Comparison of ENCODE assay signal across 18 cellular contexts in the genomic region with DNA sequence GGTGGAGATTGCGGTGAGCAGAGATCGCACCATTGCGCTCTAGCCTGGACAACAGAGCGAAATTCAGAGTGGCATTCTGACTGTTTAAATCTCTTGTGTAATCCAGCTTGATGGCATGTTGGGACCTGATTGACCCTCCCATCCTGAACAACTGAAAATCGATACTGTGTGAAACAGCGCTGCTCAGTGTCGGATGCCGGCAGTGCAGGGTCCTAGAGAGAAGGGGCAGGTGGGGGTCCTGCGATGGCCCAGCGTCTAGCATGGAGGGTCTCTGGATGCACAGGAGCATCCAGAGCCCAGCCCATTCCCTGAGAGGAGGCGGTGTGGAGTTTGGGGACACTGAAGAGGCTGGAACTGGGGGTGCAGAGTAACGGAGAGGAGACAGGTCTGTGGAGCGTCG. TPM values are rescaled to one million over a fixed set of nuclear protein-coding genes. Genes with fewer than 3 reads are reported as not detected.
A peak's percentile ranks its signal among the peaks of the same experiment; 100 is the strongest.
DNase-seq lines count a peak whose midpoint lies in the region; ATAC-seq, FAIRE-seq and TF ChIP-seq lines count a peak whose summit lies in the region.
"Had no signal": no experiment of that assay in that cellular context is flagged by ENCODE, and none has a peak within 500 bp of the region (broad histone marks: within the 10 kb centered on the region; RNA-seq: fewer than 3 reads in every experiment).

No MANE protein-coding gene starts in this region.

- H3K79me1 ChIP-seq in H1 (ENCODE audit: low read depth, low read length), result no peaks in the 10 kb centered on the region

- TF ChIP-seq CTCF in DND-41 (IDR thresholded peaks at IDR 0.05; ENCODE audit: borderline replicate concordance, extremely low read depth, low read length, poor library complexity, severe bottlenecking), result peak; percentile 18
- TF ChIP-seq CTCF in H1 (IDR thresholded peaks at IDR 0.05; ENCODE audit: control extremely low read depth in 1 of 3, insufficient read depth in 1 of 3, low read depth in 1 of 3, low read length in 3 of 3), result peak; percentile 58 to 71 (median 68)
- peak; percentile 63 for TF ChIP-seq CTCF in liver (IDR thresholded peaks at IDR 0.05; ENCODE audit: low read depth, low read length, missing input control)
- no peak for TF ChIP-seq CTCF in tibial nerve (IDR thresholded peaks at IDR 0.05)

- H3K4me1 ChIP-seq in DND-41 (ENCODE audit: insufficient read depth, low read length), result no peaks in the 10 kb centered on the region
- H3K4me1 ChIP-seq in H1 (replicated peaks in 1 of 4; ENCODE audit: control insufficient read depth in 3 of 4, insufficient read depth in 4 of 4, low read length in 3 of 4), result peaks cover 0 to 8% (median 3%) of the 10 kb centered on the region in 4 experiments; a peak in 2 of 7 replicates
- H3K4me1 ChIP-seq in liver (ENCODE audit: control insufficient read depth in 4 of 4, insufficient read depth in 4 of 4, low read length in 3 of 4), result peaks cover 0 to 5% (median 3%) of the 10 kb centered on the region in 4 donors
- no peaks in the 10 kb centered on the region for H3K4me1 ChIP-seq in tibial nerve
- H3K4me1 ChIP-seq: SJCRH30 had no signal

- H3K4me2 ChIP-seq in DND-41 (ENCODE audit: insufficient read depth, low read length) (no peak overlapping the region), H1 (ENCODE audit: insufficient read depth in 1 of 2, low read depth in 2 of 2, low read length in 2 of 2) (no peak overlapping the region)

- no peak overlapping the region for H4K5ac ChIP-seq in H1 (ENCODE audit: insufficient read length, low read depth, low read length)

- no peak overlapping the region for H4K8ac ChIP-seq in H1 (ENCODE audit: extremely low read depth, insufficient read depth, low read length)

- ATAC-seq in DND-41 (ENCODE audit: insufficient read depth, low read depth), result no peak
- no peak for ATAC-seq in HG03097 (IDR thresholded peaks at IDR 0.05; ENCODE audit: low FRiP score, unreplicated experiment)
- no peak for ATAC-seq in Right ventricle myocardium superior (ENCODE audit: poor library complexity)

- CTCF ChIA-PET in H1 (lab: Charles Lee; ENCODE audit: partially characterized antibody), result interaction anchor here (0.7 to 2.7 kb wide), 23 partner anchors 9 to 384 kb away, joined by 3 to 12 read pairs (median 4); partner anchors contain the start of gene AGT

- H2BK20ac ChIP-seq in H1 (ENCODE audit: low read length), result no peak overlapping the region

- H3K23ac ChIP-seq in H1 (ENCODE audit: insufficient read length), result no peak overlapping the region

- 86% methylated on average over 14 of the region's 14 CpGs; no CpG with 5 or more reads in 1 of the 2 experiments for WGBS in H1 (ENCODE audit: extremely low coverage in 1 of 2, insufficient coverage in 1 of 2, insufficient read length in 1 of 2, insufficient replicate concordance in 2 of 2, low coverage in 1 of 2, low lambda C conversion rate in 2 of 2, missing lambda C conversion rate in 1 of 2), 2 experiments
- WGBS in liver, result 72% methylated on average over 14 of the region's 14 CpGs
- 92 to 93% methylated on average over 14 of the region's 14 CpGs for WGBS in tibial nerve, 2 donors

- H3K27ac ChIP-seq in DND-41 (ENCODE audit: low read length) (no peak overlapping the region), H1 (ENCODE audit: low read depth, low read length) (no peak overlapping the region), liver (ENCODE audit: low read depth in 1 of 2, low read length in 2 of 2) (peak overlapping the region in 1 of 2 donors; percentile 0), tibial nerve (no peak overlapping the region)
- H3K27ac ChIP-seq: SJCRH30 had no signal

- H3K27me3 ChIP-seq in DND-41 (ENCODE audit: insufficient read depth, low read length, poor library complexity), result peaks cover 13% of the 10 kb centered on the region
- H3K27me3 ChIP-seq in H1 (replicated peaks in 1 of 4; ENCODE audit: control insufficient read depth in 3 of 4, extremely low read depth in 1 of 4, insufficient read depth in 3 of 4, low read length in 3 of 4), result no peaks in the 10 kb centered on the region
- no peaks in the 10 kb centered on the region for H3K27me3 ChIP-seq in liver (ENCODE audit: control insufficient read depth in 4 of 4, insufficient read depth in 4 of 4, low read length in 3 of 4)
- H3K27me3 ChIP-seq in tibial nerve, result no peaks in the 10 kb centered on the region
- H3K27me3 ChIP-seq: SJCRH30 had no signal

- H3K56ac ChIP-seq in H1 (replicated peaks; ENCODE audit: insufficient read length, low read depth, low read length), result no peak overlapping the region

- H4K20me1 ChIP-seq in DND-41 (ENCODE audit: insufficient read depth, low read length), result no peaks in the 10 kb centered on the region
- H4K20me1 ChIP-seq in H1 (replicated peaks in 1 of 2; ENCODE audit: control insufficient read depth in 1 of 2, insufficient read depth in 2 of 2, low read length in 2 of 2), result no peaks in the 10 kb centered on the region

- no peak overlapping the region for H4K91ac ChIP-seq in H1 (replicated peaks; ENCODE audit: insufficient read length, low read length)

- no peak overlapping the region for H2BK5ac ChIP-seq in H1 (ENCODE audit: low read depth, low read length)

- no peak for TF ChIP-seq EP300 in H1 (IDR thresholded peaks at IDR 0.05; ENCODE audit: borderline replicate concordance in 1 of 2, low read depth in 2 of 2, low read length in 2 of 2)
- TF ChIP-seq EP300 in tibial nerve (IDR thresholded peaks at IDR 0.05), result no peak

- H3K79me2 ChIP-seq in DND-41 (ENCODE audit: insufficient read depth, low read length) (no peaks in the 10 kb centered on the region), H1 (ENCODE audit: control insufficient read depth in 1 of 2, insufficient read depth in 2 of 2, low read length in 2 of 2) (no peaks in the 10 kb centered on the region)

- no peak overlapping the region for H3K4ac ChIP-seq in H1 (replicated peaks; ENCODE audit: insufficient read length, low read depth, low read length)

- POLR2A ChIA-PET in H1 (lab: Charles Lee; ENCODE audit: partially characterized antibody), result no interaction called here

- H3K9me3 ChIP-seq in DND-41 (ENCODE audit: insufficient read depth, low read length, severe bottlenecking) (no peaks in the 10 kb centered on the region), H1 (ENCODE audit: insufficient read depth in 2 of 2, low read depth in 1 of 2, low read length in 1 of 2) (no peaks in the 10 kb centered on the region), liver (ENCODE audit: control insufficient read depth in 4 of 4, low read length in 3 of 4) (no peaks in the 10 kb centered on the region), tibial nerve (no peaks in the 10 kb centered on the region)
- H3K9me3 ChIP-seq: SJCRH30 had no signal

- H3K9ac ChIP-seq in DND-41 (ENCODE audit: low read depth, low read length), result no peak overlapping the region
- H3K9ac ChIP-seq in H1 (replicated peaks in 1 of 4; ENCODE audit: extremely low read depth in 1 of 4, low read depth in 3 of 4, low read length in 3 of 4), result no peak overlapping the region
- H3K9ac ChIP-seq in liver (ENCODE audit: low read depth in 1 of 2, low read length in 2 of 2), result no peak overlapping the region

- DNase-seq in DND-41, result no peak
- peak; percentile 67 for DNase-seq in HuH-7 (ENCODE audit: low spot score)
- no peak for DNase-seq in H1 (ENCODE audit: low read depth in 1 of 2, low spot score in 2 of 2)
- DNase-seq in CD1c-positive myeloid dendritic cell (ENCODE audit: extremely low spot score), result no peak
- no peak for DNase-seq in Right ventricle myocardium superior
- no peak for DNase-seq in tibial nerve (ENCODE audit: low spot score in 2 of 2)
- DNase-seq: DMS79, NCI-H187, NCI-H69, OCI-M1, RPMI8226, SJCRH30 had no signal

- H3K36me3 ChIP-seq in DND-41 (ENCODE audit: insufficient read depth, low read length) (peaks cover 14% of the 10 kb centered on the region), H1 (ENCODE audit: control insufficient read depth in 2 of 4, insufficient read depth in 4 of 4, low read length in 3 of 4) (peaks cover 0 to 10% (median 6%) of the 10 kb centered on the region in 4 experiments; a peak in 6 of 8 replicates), liver (ENCODE audit: control insufficient read depth in 4 of 4, insufficient read depth in 3 of 4, low read depth in 1 of 4, low read length in 3 of 4) (peaks cover 2 to 24% (median 19%) of the 10 kb centered on the region in 4 donors), tibial nerve (peaks cover 0 to 21% (median 0%) of the 10 kb centered on the region in 3 donors)

- no peak overlapping the region for H3K4me3 ChIP-seq in DND-41 (ENCODE audit: low read depth in 1 of 2, low read length in 2 of 2)
- H3K4me3 ChIP-seq in H1 (ENCODE audit: extremely low read depth in 1 of 4, insufficient read depth in 2 of 4, low read depth in 3 of 4, low read length in 4 of 4), result no peak overlapping the region
- no peak overlapping the region for H3K4me3 ChIP-seq in liver (ENCODE audit: low read depth in 1 of 3, low read length in 3 of 3)
- no peak overlapping the region for H3K4me3 ChIP-seq in tibial nerve
- H3K4me3 ChIP-seq: SJCRH30 had no signal

- no peak overlapping the region for H3K14ac ChIP-seq in H1 (ENCODE audit: insufficient read length)

- FAIRE-seq in H1 (lab: Jason Lieb, UNC), result no peak

- no peak overlapping the region for H2AK5ac ChIP-seq in H1 (ENCODE audit: low read depth, low read length)

- H2AFZ ChIP-seq in DND-41 (ENCODE audit: low read depth, low read length) (no peak overlapping the region), H1 (ENCODE audit: low read length) (no peak overlapping the region)

- peak; percentile 66 to 78 for TF ChIP-seq RAD21 in H1 (IDR thresholded peaks at IDR 0.05 in 1 of 2, conservative IDR thresholded peaks at IDR 0.05 in 1 of 2; ENCODE audit: low read depth in 2 of 2, low read length in 2 of 2)
- TF ChIP-seq RAD21 in liver (IDR thresholded peaks at IDR 0.05), result peak; percentile 75 to 82

- no peaks in the 10 kb centered on the region for H3K23me2 ChIP-seq in H1 (ENCODE audit: low read depth, low read length)

- H2BK120ac ChIP-seq in H1 (replicated peaks; ENCODE audit: low read depth, low read length), result no peak overlapping the region

- intact Hi-C loops in Right ventricle myocardium superior (cut with DNase I), result no loop called here

- H2BK15ac ChIP-seq in H1 (ENCODE audit: low read length), result no peak overlapping the region

- TF ChIP-seq POLR2A in H1 (IDR thresholded peaks at IDR 0.05; ENCODE audit: control extremely low read depth in 1 of 2, low read depth in 2 of 2, low read length in 2 of 2) (no peak), tibial nerve (IDR thresholded peaks at IDR 0.05) (no peak)

- no peak overlapping the region for H2BK12ac ChIP-seq in H1 (ENCODE audit: low read depth, low read length)

- H3K18ac ChIP-seq in H1 (ENCODE audit: extremely low read depth, low read length), result no peak overlapping the region

RNA-seq across cellular contexts. Expression of gene AGT, which starts 15.8 kb away (rescaled TPM):
- total RNA-seq in H1 (2021; fragmentation: NEBNext Ultra II Directional; extraction: Animal tissue kit (Norgen Biotek cat#: 25700)), result not detected in 2 replicates
- 0.20 and 0.27 TPM in 2 replicates for polyA plus RNA-seq in H1 (2011; rRNA removed)
- 0.31 TPM for polyA plus RNA-seq in H1 (2011; cell fraction: cytosol; rRNA removed)
- polyA plus RNA-seq in H1 (2011; cell fraction: nucleus; rRNA removed), result 0.13 TPM
- polyA plus RNA-seq in H1 (2012, experiment 1 of 2), result not detected in 4 replicates
- polyA plus RNA-seq in H1 (2012, experiment 2 of 2), result not detected
- polyA plus RNA-seq in H1 (2013, experiment 1 of 2), result 0.08 TPM
- polyA plus RNA-seq in H1 (2013, experiment 2 of 2), result 0.11 TPM
- polyA minus RNA-seq in H1 (2011; rRNA and poly(A)+ RNA removed), result 0.12 TPM in 1 of 2 replicates, not detected in the other
- not detected for polyA minus RNA-seq in H1 (2011; cell fraction: cytosol; rRNA and poly(A)+ RNA removed)
- polyA minus RNA-seq in H1 (2011; cell fraction: nucleus; rRNA and poly(A)+ RNA removed), result not detected
- total RNA-seq in liver, result 1,000 to 10,000 TPM; 1,430 to 1,596 TPM
- 1,000 to 10,000 TPM; 2,582 to 5,119 TPM for polyA plus RNA-seq in liver
- total RNA-seq in Right ventricle myocardium superior, result 56.2 TPM
- 10 to 100 TPM in 2 of 4 donors, 1 to 10 TPM in 2; 2.7 to 25.2 (median 7.0) TPM for total RNA-seq in tibial nerve
- total RNA-seq: G401 had no signal
- polyA plus RNA-seq: CD14-positive monocyte, IgD-negative memory B cell had no signal

RNA-seq across cellular contexts. Expression of gene CAPN9, which starts 49.1 kb away (rescaled TPM):
- 0.22 and 0.44 TPM in 2 replicates for total RNA-seq in H1 (2021; fragmentation: NEBNext Ultra II Directional; extraction: Animal tissue kit (Norgen Biotek cat#: 25700))
- 0.46 and 0.76 TPM in 2 replicates for polyA plus RNA-seq in H1 (2011; rRNA removed)
- polyA plus RNA-seq in H1 (2011; cell fraction: cytosol; rRNA removed), result 0.57 TPM
- 1.3 TPM for polyA plus RNA-seq in H1 (2011; cell fraction: nucleus; rRNA removed)
- polyA plus RNA-seq in H1 (2012, experiment 1 of 2), result 0.31 to 0.70 TPM (median 0.55 TPM) in 3 of 4 replicates, not detected in the other
- 0.35 TPM for polyA plus RNA-seq in H1 (2012, experiment 2 of 2)
- polyA plus RNA-seq in H1 (2013, experiment 1 of 2), result 0.24 TPM
- 0.24 TPM for polyA plus RNA-seq in H1 (2013, experiment 2 of 2)
- polyA minus RNA-seq in H1 (2011; rRNA and poly(A)+ RNA removed), result 0.17 and 1.4 TPM in 2 replicates
- polyA minus RNA-seq in H1 (2011; cell fraction: cytosol; rRNA and poly(A)+ RNA removed), result not detected
- 1.2 TPM for polyA minus RNA-seq in H1 (2011; cell fraction: nucleus; rRNA and poly(A)+ RNA removed)
- total RNA-seq in liver, result not detected
- polyA plus RNA-seq in liver, result not detected
- total RNA-seq in Right ventricle myocardium superior, result 0.83 TPM
- total RNA-seq in tibial nerve, result 10 to 100 TPM in 1 of 4 donors, not detected in 3; 13.1 TPM
- total RNA-seq: LHCN-M2, SJCRH30 had no signal
- polyA plus RNA-seq: CD14-positive monocyte, IgD-negative memory B cell had no signal

RNA-seq across cellular contexts. Expression of gene COG2, which starts 55.8 kb away (rescaled TPM):
- 33.3 and 36.7 TPM in 2 replicates for total RNA-seq in H1 (2021; fragmentation: NEBNext Ultra II Directional; extraction: Animal tissue kit (Norgen Biotek cat#: 25700))
- polyA plus RNA-seq in H1 (2011; rRNA removed) (8.0 and 10.3 TPM in 2 replicates), liver (10 to 100 TPM in 1 of 2 donors, 1 to 10 TPM in 1; 6.4 to 16.1 TPM)
- polyA plus RNA-seq in H1 (2011; cell fraction: cytosol; rRNA removed), result 14.5 TPM
- polyA plus RNA-seq in H1 (2011; cell fraction: nucleus; rRNA removed), result 18.2 TPM
- 17.1 to 21.3 TPM (median 20.8 TPM) in 4 replicates for polyA plus RNA-seq in H1 (2012, experiment 1 of 2)
- polyA plus RNA-seq in H1 (2012, experiment 2 of 2), result 5.3 TPM
- polyA plus RNA-seq in H1 (2013, experiment 1 of 2), result 22.1 TPM
- polyA plus RNA-seq in H1 (2013, experiment 2 of 2), result 21.2 TPM
- 20.2 and 24.9 TPM in 2 replicates for polyA minus RNA-seq in H1 (2011; rRNA and poly(A)+ RNA removed)
- polyA minus RNA-seq in H1 (2011; cell fraction: cytosol; rRNA and poly(A)+ RNA removed), result 12.0 TPM
- 29.6 TPM for polyA minus RNA-seq in H1 (2011; cell fraction: nucleus; rRNA and poly(A)+ RNA removed)
- total RNA-seq in liver (10 to 100 TPM; 13.3 to 15.4 TPM), Right ventricle myocardium superior (24.6 TPM), tibial nerve (10 to 100 TPM; 16.6 to 27.3 (median 20.5) TPM)

Comparison
In these comparisons a context has a peak if more than half of its experiments do, and no peak if none do; other contexts are left out.
1. CTCF ChIP-seq: peak in DND-41 (single experiment), H1 (3 of 3) and liver (single experiment); none in tibial nerve (0 of 5).
2. RNA of gene AGT, which starts 15.8 kb away (total RNA-seq): 1,430 to 1,596 TPM in liver; 56.2 TPM in Right ventricle myocardium superior (single experiment), 2.7 to 25.2 TPM in tibial nerve and not detected in H1; every median in the first group is over 10 times any median in the second.